ENCODE assay signal across 9 cellular contexts in the genomic region with DNA sequence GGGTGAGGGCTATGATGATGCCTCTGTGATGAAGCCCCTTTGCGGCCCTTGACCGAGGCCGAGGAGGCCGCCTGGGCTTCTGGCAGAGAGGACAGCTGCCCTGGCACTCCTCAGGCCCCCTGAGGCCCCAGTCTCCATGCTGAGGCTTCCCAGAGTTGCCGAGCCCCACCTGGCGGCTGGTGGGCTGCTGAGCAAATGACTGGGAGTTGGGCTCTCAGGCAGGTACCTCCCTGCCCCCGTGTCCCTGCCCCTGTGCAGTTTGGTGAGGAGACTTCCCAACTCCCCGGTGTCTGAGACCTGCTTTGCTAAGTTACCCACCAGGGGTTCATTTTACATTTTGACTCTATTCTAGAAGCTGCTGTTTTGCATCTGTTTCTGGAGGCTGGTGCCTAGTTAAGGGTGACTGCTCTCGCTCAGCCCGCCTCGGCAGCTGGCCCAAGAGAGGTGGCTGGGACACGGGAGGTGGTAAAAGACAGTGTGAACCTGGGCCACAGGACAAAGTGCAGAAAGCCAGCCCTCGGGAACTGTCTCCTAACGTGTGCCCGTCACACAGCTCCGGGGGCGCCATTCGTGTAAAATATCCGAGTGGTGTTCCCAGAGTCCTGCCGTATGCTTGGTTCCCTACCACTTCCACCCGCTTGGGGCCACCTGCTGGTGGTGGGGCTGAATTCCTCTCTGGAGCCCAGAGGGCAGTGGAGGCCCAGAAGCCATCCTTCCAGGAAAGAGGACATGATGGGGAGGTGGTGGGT.
DNase-seq lines count a peak whose midpoint lies in the region; ATAC-seq and TF ChIP-seq lines count a peak whose summit lies in the region.
"Had no signal": no experiment of that assay in that cellular context is flagged by ENCODE, and none has a peak within 500 bp of the region (broad histone marks: within the 10 kb centered on the region; RNA-seq: fewer than 3 reads in every experiment).

No MANE protein-coding gene starts in this region.

- ATAC-seq in HG03439 (IDR thresholded peaks at IDR 0.05; ENCODE audit: unreplicated experiment), result peak; percentile 32

- DNase-seq in EH (ENCODE audit: low read depth) (peak; percentile 35), astrocyte of the cerebellum (ENCODE audit: low read depth) (no peak), mesendoderm (peak; percentile 63), NCI-H2196 treated with DMSO at 0.1 percent for 48 hours (lab: John Stamatoyannopoulos, UW; ENCODE audit: unreplicated experiment) (no peak), NCI-H69 (lab: John Stamatoyannopoulos, UW) (no peak)
- no peak for DNase-seq in stimulated activated naive CD4-positive, alpha-beta T cell treated with Interleukin-2 at 50 U/mL for 16 hours (lab: John Stamatoyannopoulos, UW)
- no peak for DNase-seq in activated CD4-positive, alpha-beta T cell treated with anti-CD3 and anti-CD28 coated beads, Interleukin-2, amount 10 ng/mL, durations not matched to agents 24 days and 14 days

- no peaks in the 10 kb centered on the region for H3K4me1 ChIP-seq in mesendoderm (ENCODE audit: control insufficient read depth, low read depth, low read length)

- no peak overlapping the region for H3K4me2 ChIP-seq in mesendoderm (ENCODE audit: low read length)

- H2BK120ac ChIP-seq in mesendoderm (ENCODE audit: low read depth, low read length), result no peak overlapping the region

- TF ChIP-seq CTCF in astrocyte of the cerebellum (IDR thresholded peaks at IDR 0.05; ENCODE audit: low read depth, low read length, missing control alignments), result peak; percentile 43

- no peak overlapping the region for H2AK5ac ChIP-seq in mesendoderm (ENCODE audit: low read length)

- no peak overlapping the region for H4K8ac ChIP-seq in mesendoderm (ENCODE audit: low read depth, low read length)

- no peaks in the 10 kb centered on the region for H3K36me3 ChIP-seq in mesendoderm (ENCODE audit: control insufficient read depth, insufficient read depth, low read length)

- no peaks in the 10 kb centered on the region for H3K27me3 ChIP-seq in mesendoderm (ENCODE audit: insufficient read depth, low read length, poor library complexity)

- H3K27ac Mint-ChIP-seq in activated CD4-positive, alpha-beta T cell treated with anti-CD3 and anti-CD28 coated beads, Interleukin-2, amount 10 ng/mL, durations not matched to agents 24 days and 14 days, result no peak overlapping the region

- no CpG with 5 or more reads among the region's 21 CpGs for WGBS in mesendoderm (ENCODE audit: extremely low coverage, insufficient coverage, low lambda C conversion rate)

- H3K23ac ChIP-seq in mesendoderm (ENCODE audit: low read length), result no peak overlapping the region

- H3K79me1 ChIP-seq in mesendoderm (ENCODE audit: low read length), result no peaks in the 10 kb centered on the region

- H3K9ac ChIP-seq in mesendoderm (ENCODE audit: low read length), result no peak overlapping the region

- no peaks in the 10 kb centered on the region for H3K9me3 Mint-ChIP-seq in activated CD4-positive, alpha-beta T cell treated with anti-CD3 and anti-CD28 coated beads, Interleukin-2, amount 10 ng/mL, durations not matched to agents 24 days and 14 days

- no peaks in the 10 kb centered on the region for H3K27me3 Mint-ChIP-seq in activated CD4-positive, alpha-beta T cell treated with anti-CD3 and anti-CD28 coated beads, Interleukin-2, amount 10 ng/mL, durations not matched to agents 24 days and 14 days

- H3K79me2 ChIP-seq in mesendoderm (ENCODE audit: control insufficient read depth, insufficient read depth, low read length), result no peaks in the 10 kb centered on the region

- H3K27ac ChIP-seq in mesendoderm (ENCODE audit: low read depth, low read length), result no peak overlapping the region
- H3K27ac ChIP-seq: SK-N-MC had no signal

- H3K36me3 Mint-ChIP-seq in activated CD4-positive, alpha-beta T cell treated with anti-CD3 and anti-CD28 coated beads, Interleukin-2, amount 10 ng/mL, durations not matched to agents 24 days and 14 days (ENCODE audit: low read depth), result peaks cover 16% of the 10 kb centered on the region

- H2BK15ac ChIP-seq in mesendoderm (replicated peaks; ENCODE audit: low read depth), result no peak overlapping the region

- H3K4me1 Mint-ChIP-seq in activated CD4-positive, alpha-beta T cell treated with anti-CD3 and anti-CD28 coated beads, Interleukin-2, amount 10 ng/mL, durations not matched to agents 24 days and 14 days, result no peaks in the 10 kb centered on the region

- no peak overlapping the region for H4K5ac ChIP-seq in mesendoderm (ENCODE audit: low read length)

- H3K4me3 Mint-ChIP-seq in activated CD4-positive, alpha-beta T cell treated with anti-CD3 and anti-CD28 coated beads, Interleukin-2, amount 10 ng/mL, durations not matched to agents 24 days and 14 days, result no peak overlapping the region

- intact Hi-C loops in activated CD4-positive, alpha-beta T cell treated with anti-CD3 and anti-CD28 coated beads, Interleukin-2, amount 10 ng/mL, durations not matched to agents 24 days and 14 days (cut with micrococcal nuclease), result loop anchor here (1.0 to 2.0 kb wide), 2 partner anchors 89 to 137 kb away; no protein-coding TSS in a partner anchor

- H3K4me3 ChIP-seq in astrocyte of the cerebellum (ENCODE audit: low read depth, low read length) (no peak overlapping the region), mesendoderm (ENCODE audit: low read length) (no peak overlapping the region)
- H3K4me3 ChIP-seq: SK-N-MC had no signal

- H3K4ac ChIP-seq in mesendoderm (ENCODE audit: low read depth, low read length), result no peak overlapping the region

- H2BK5ac ChIP-seq in mesendoderm (ENCODE audit: low read length), result no peak overlapping the region

- H3K18ac ChIP-seq in mesendoderm (ENCODE audit: low read length), result no peak overlapping the region

- in situ Hi-C loops in astrocyte of the cerebellum (cut with HindIII; ENCODE audit: low sequenced_read_pairs), result no loop called here

- no peak overlapping the region for H3K56ac ChIP-seq in mesendoderm (ENCODE audit: low read length)

Comparison
In these comparisons a context has a peak if more than half of its experiments do, and no peak if none do; other contexts are left out.
1. DNase-seq: peak in EH (single experiment) and mesendoderm (single experiment); none in astrocyte of the cerebellum (single experiment), NCI-H2196 treated with DMSO at 0.1 percent for 48 hours (single experiment), stimulated activated naive CD4-positive, alpha-beta T cell treated with Interleukin-2 at 50 U/mL for 16 hours (single experiment), activated CD4-positive, alpha-beta T cell treated with anti-CD3 and anti-CD28 coated beads, Interleukin-2, amount 10 ng/mL, durations not matched to agents 24 days and 14 days (single experiment) and NCI-H69 (single experiment).